7 cellular contexts compared by ENCODE assay signal in genomic region chr6:40725390-40725789, GRCh38.
"Had no signal": no experiment of that assay in that cellular context is flagged by ENCODE, and none has a peak within 500 bp of the region (broad histone marks: within the 10 kb centered on the region; RNA-seq: fewer than 3 reads in every experiment).

No MANE protein-coding gene starts in this region.

- H2AFZ ChIP-seq: GM23248 had no signal

- H3K4me1 ChIP-seq: HAP-1 had no signal

- H3K9me3 ChIP-seq: HAP-1 had no signal

- H3K27ac ChIP-seq: GM23248 had no signal

- H3K36me3 ChIP-seq: HAP-1 had no signal

- H3K9ac ChIP-seq: GM23248 had no signal

- H3K4me3 ChIP-seq: GM23248, HAP-1 had no signal

- FAIRE-seq: HTR-8/SVneo had no signal

- DNase-seq: GM23248, GOT3, H7, HFFc6, IMR-90 had no signal
